14 cellular contexts compared by ENCODE assay signal in genomic region chr22:48627966-48628365, GRCh38.
DNase-seq lines count a peak whose midpoint lies in the region; ATAC-seq lines count a peak whose summit lies in the region.
"Had no signal": no experiment of that assay in that cellular context is flagged by ENCODE, and none has a peak within 500 bp of the region (broad histone marks: within the 10 kb centered on the region; RNA-seq: fewer than 3 reads in every experiment).

No MANE protein-coding gene starts in this region.

- no peaks in the 10 kb centered on the region for H3K36me3 ChIP-seq in BLaER1
- H3K36me3 ChIP-seq: BE2C had no signal

- H3K27ac ChIP-seq in BLaER1 (no peak overlapping the region), cingulate gyrus (ENCODE audit: low read depth, low read length) (peak overlapping the region; percentile 41), layer of hippocampus (ENCODE audit: low read depth, low read length) (peak overlapping the region; percentile 21)
- H3K27ac ChIP-seq: HL-60 had no signal

- DNase-seq in posterior vena cava (ENCODE audit: low spot score) (no peak), T-helper 2 cell (no peak)
- DNase-seq: ACHN; BE2C; CD4-positive, alpha-beta memory T cell; GF-D8; HFFc6 had no signal

- H3K4me2 ChIP-seq in BLaER1: peak overlapping the region; percentile 96
- H3K4me2 ChIP-seq: GM23338 had no signal

- peaks cover 86% of the 10 kb centered on the region for H3K4me1 ChIP-seq in BLaER1
- H3K4me1 ChIP-seq: BE2C had no signal

- no peak for ATAC-seq in GM21381 (IDR thresholded peaks at IDR 0.05; ENCODE audit: unreplicated experiment)
- ATAC-seq: HCT116 had no signal

- H3K9me3 ChIP-seq in BLaER1: no peaks in the 10 kb centered on the region

- H3K27me3 ChIP-seq in BLaER1 (peaks cover 9% of the 10 kb centered on the region; the same call in 1 of the 2 replicates), layer of hippocampus (ENCODE audit: control insufficient read depth, insufficient read depth, low read length) (no peaks in the 10 kb centered on the region)
- H3K27me3 ChIP-seq: BE2C had no signal

- no peak overlapping the region for H3K9ac ChIP-seq in BLaER1

- intact Hi-C loops in posterior vena cava (cut with DNase I): no loop called here

- no peak overlapping the region for H3K4me3 ChIP-seq in BLaER1
- H3K4me3 ChIP-seq: GM23338 had no signal

- H4K20me1 ChIP-seq in BLaER1: peaks cover 32% of the 10 kb centered on the region; the same call in 1 of the 2 replicates
